ENCODE assay signal across 14 cellular contexts in the genomic region with DNA sequence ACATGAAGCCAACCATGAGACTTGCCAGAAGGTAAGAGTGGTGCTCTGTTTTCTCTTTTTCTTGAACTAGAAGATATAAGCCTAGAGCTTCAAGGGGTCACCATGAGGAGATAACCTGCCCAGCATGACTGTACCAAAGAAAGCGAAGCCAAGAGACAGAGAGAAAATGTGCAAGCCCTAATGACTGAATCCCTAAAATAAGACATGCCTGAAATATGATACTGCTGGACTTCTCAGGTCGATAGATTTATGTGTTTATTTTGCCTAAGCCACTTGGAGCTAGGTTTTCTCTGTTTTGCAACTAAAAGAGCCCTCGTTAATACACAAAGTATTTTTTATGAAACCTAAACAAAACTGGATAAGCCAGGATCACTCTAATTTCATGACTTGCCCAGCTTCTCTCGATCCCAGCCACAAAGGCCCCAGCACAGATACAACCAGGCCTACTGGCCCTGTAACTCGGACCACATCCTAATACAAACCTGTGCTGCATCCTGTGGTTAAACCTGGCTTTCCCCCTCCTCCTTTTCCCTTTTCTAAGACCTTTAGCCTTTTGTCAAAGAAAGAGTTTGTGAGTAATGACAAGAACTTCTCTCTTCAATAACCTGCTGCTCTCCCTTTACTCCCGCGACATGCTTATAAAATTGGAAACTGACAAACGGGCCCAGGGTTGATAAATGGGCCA.
DNase-seq lines count a peak whose midpoint lies in the region; ATAC-seq and TF ChIP-seq lines count a peak whose summit lies in the region.
"Had no signal": no experiment of that assay in that cellular context is flagged by ENCODE, and none has a peak within 500 bp of the region (broad histone marks: within the 10 kb centered on the region; RNA-seq: fewer than 3 reads in every experiment).

No MANE protein-coding gene starts in this region.

- H3K27me3 ChIP-seq in lower lobe of right lung (ENCODE audit: low read depth) (no peaks in the 10 kb centered on the region), upper lobe of left lung (no peaks in the 10 kb centered on the region)
- H3K27me3 ChIP-seq: foreskin keratinocyte, sigmoid colon had no signal

- 68 to 69% methylated on average over 8 of the region's 8 CpGs for WGBS in upper lobe of left lung, 2 donors

- H3K27ac ChIP-seq in lower lobe of right lung (peak overlapping the region; percentile 33), upper lobe of left lung (peak overlapping the region in 3 of 4 donors; percentile 10 to 66 (median 48))
- H3K27ac ChIP-seq: A549, foreskin keratinocyte had no signal

- H3K4me3 ChIP-seq in lower lobe of right lung: no peak overlapping the region
- no peak overlapping the region for H3K4me3 ChIP-seq in upper lobe of left lung
- H3K4me3 ChIP-seq: A549, sigmoid colon had no signal

- intact Hi-C loops in lower lobe of right lung (cut with DNase I): no loop called here

- H3K4me1 ChIP-seq in lower lobe of right lung (peaks cover 20% of the 10 kb centered on the region), upper lobe of left lung (peaks cover 0 to 12% (median 8%) of the 10 kb centered on the region in 4 donors)
- H3K4me1 ChIP-seq: A549 had no signal

- ATAC-seq in lower lobe of right lung: no peak
- no peak for ATAC-seq in upper lobe of left lung (ENCODE audit: low FRiP score in 2 of 2)
- ATAC-seq in GM19455 (IDR thresholded peaks at IDR 0.05; ENCODE audit: unreplicated experiment): no peak
- no peak for ATAC-seq in HG03045 (IDR thresholded peaks at IDR 0.05; ENCODE audit: unreplicated experiment)
- ATAC-seq: A549, foreskin keratinocyte had no signal

- no peak for TF ChIP-seq POLR2A in upper lobe of left lung (IDR thresholded peaks at IDR 0.05)

- DNase-seq in NCI-H526 treated with DMSO at 0.1 percent for 48 hours (lab: John Stamatoyannopoulos, UW) (peak; percentile 6), NCI-H526 (lab: John Stamatoyannopoulos, UW) (no peak), amniotic epithelial cell (ENCODE audit: low read depth) (peak; percentile 94), lower lobe of right lung (no peak), upper lobe of left lung (no peak)
- no peak for DNase-seq in activated CD8-positive, alpha-beta memory T cell treated with anti-CD3 and anti-CD28 coated beads for 24 hours
- DNase-seq: activated B cell treated with CpG ODN at 0.5 μM for 24 hours, foreskin keratinocyte, immature natural killer cell, NCI-H2107, sigmoid colon had no signal

- H3K9me3 ChIP-seq in lower lobe of right lung (peaks cover 32% of the 10 kb centered on the region), upper lobe of left lung (peaks cover 17 to 37% (median 23%) of the 10 kb centered on the region in 4 donors)

- H3K36me3 ChIP-seq in lower lobe of right lung: no peaks in the 10 kb centered on the region
- H3K36me3 ChIP-seq in upper lobe of left lung: no peaks in the 10 kb centered on the region
- H3K36me3 ChIP-seq: sigmoid colon had no signal

- TF ChIP-seq EP300 in upper lobe of left lung (IDR thresholded peaks at IDR 0.05): no peak

- no peak for TF ChIP-seq CTCF in lower lobe of right lung (IDR thresholded peaks at IDR 0.05)
- TF ChIP-seq CTCF in upper lobe of left lung (IDR thresholded peaks at IDR 0.05): no peak

Comparison
In these comparisons a context has a peak if more than half of its experiments do, and no peak if none do; other contexts are left out.
1. DNase-seq: peak in NCI-H526 treated with DMSO at 0.1 percent for 48 hours (single experiment) and amniotic epithelial cell (single experiment); none in NCI-H526 (0 of 2), lower lobe of right lung (single experiment), upper lobe of left lung (0 of 2) and activated CD8-positive, alpha-beta memory T cell treated with anti-CD3 and anti-CD28 coated beads for 24 hours (single experiment).